Comparison of ENCODE assay signal across 10 cellular contexts in genomic region chr4:38132843-38133662, GRCh38.
DNase-seq lines count a peak whose midpoint lies in the region; ATAC-seq and TF ChIP-seq lines count a peak whose summit lies in the region.
"Had no signal": no experiment of that assay in that cellular context is flagged by ENCODE, and none has a peak within 500 bp of the region (broad histone marks: within the 10 kb centered on the region; RNA-seq: fewer than 3 reads in every experiment).

No MANE protein-coding gene starts in this region.

- no peak overlapping the region for H3K4me2 ChIP-seq in skeletal muscle satellite cell (ENCODE audit: low read length)

- no peak for TF ChIP-seq POLR2A in GM18505 (IDR thresholded peaks at IDR 0.05; ENCODE audit: borderline replicate concordance, extremely low read depth, insufficient read depth, insufficient read length)

- DNase-seq in activated CD4-positive, alpha-beta T cell treated with anti-CD3 and anti-CD28 coated beads, Interleukin-2, amount 10 ng/mL, durations not matched to agents 7 days and 5 days: no peak
- DNase-seq in activated CD4-positive, alpha-beta T cell treated with anti-CD3 and anti-CD28 coated beads, Interleukin-2, amount 50 U/mL, for 1 hour: no peak
- DNase-seq in SJSA1 (ENCODE audit: low read depth in 1 of 2, low spot score in 2 of 2): no peak
- DNase-seq in islet precursor cell: peak; percentile 35
- DNase-seq: NCI-H1048, PC-3 had no signal

- no peak overlapping the region for H3K4me3 ChIP-seq in SJSA1
- H3K4me3 ChIP-seq in skeletal muscle satellite cell (ENCODE audit: low read length): no peak overlapping the region

- ATAC-seq in GM18505 (IDR thresholded peaks at IDR 0.05; ENCODE audit: unreplicated experiment): no peak
- no peak for ATAC-seq in GM18498 (IDR thresholded peaks at IDR 0.05; ENCODE audit: unreplicated experiment)
- no peak for ATAC-seq in GM21619 (IDR thresholded peaks at IDR 0.05; ENCODE audit: unreplicated experiment)
- ATAC-seq: PC-3 had no signal

- peak overlapping the region; percentile 66; the same call in 1 of the 2 replicates for H3K27ac ChIP-seq in SJSA1

- H3K27me3 Mint-ChIP-seq in activated CD4-positive, alpha-beta T cell treated with anti-CD3 and anti-CD28 coated beads, Interleukin-2, amount 10 ng/mL, durations not matched to agents 7 days and 5 days: no peaks in the 10 kb centered on the region

- H3K4me1 Mint-ChIP-seq in activated CD4-positive, alpha-beta T cell treated with anti-CD3 and anti-CD28 coated beads, Interleukin-2, amount 10 ng/mL, durations not matched to agents 7 days and 5 days: peaks cover 77% of the 10 kb centered on the region

- H3K9me3 Mint-ChIP-seq in activated CD4-positive, alpha-beta T cell treated with anti-CD3 and anti-CD28 coated beads, Interleukin-2, amount 10 ng/mL, durations not matched to agents 7 days and 5 days: no peaks in the 10 kb centered on the region

- POLR2A ChIA-PET in activated CD4-positive, alpha-beta T cell treated with anti-CD3 and anti-CD28 coated beads, Interleukin-2, amount 10 ng/mL, durations not matched to agents 7 days and 5 days (lab: Charles Lee): interaction anchor here (0.7 kb wide), 1 partner anchor 33 kb away, joined by 5 read pairs; no protein-coding TSS in a partner anchor

- no peaks in the 10 kb centered on the region for H3K9me3 ChIP-seq in SJSA1 (replicated peaks)
- H3K9me3 ChIP-seq in skeletal muscle satellite cell (replicated peaks; ENCODE audit: low read length): no peaks in the 10 kb centered on the region

- CTCF ChIA-PET in activated CD4-positive, alpha-beta T cell treated with anti-CD3 and anti-CD28 coated beads, Interleukin-2, amount 10 ng/mL, durations not matched to agents 7 days and 5 days (lab: Charles Lee): interaction anchor here (0.6 to 4.8 kb wide), 9 partner anchors 9 to 597 kb away, joined by 3 to 30 read pairs (median 4); no protein-coding TSS in a partner anchor

- peaks cover 77% of the 10 kb centered on the region for H3K36me3 Mint-ChIP-seq in activated CD4-positive, alpha-beta T cell treated with anti-CD3 and anti-CD28 coated beads, Interleukin-2, amount 10 ng/mL, durations not matched to agents 7 days and 5 days (ENCODE audit: low read depth)

- H3K9ac ChIP-seq in skeletal muscle satellite cell (ENCODE audit: low read depth, low read length): peak overlapping the region; percentile 47

- H3K4me3 Mint-ChIP-seq in activated CD4-positive, alpha-beta T cell treated with anti-CD3 and anti-CD28 coated beads, Interleukin-2, amount 10 ng/mL, durations not matched to agents 7 days and 5 days: peak overlapping the region; percentile 20

- H3K36me3 ChIP-seq in SJSA1 (peaks cover 4% of the 10 kb centered on the region), skeletal muscle satellite cell (ENCODE audit: insufficient read depth, low read length) (peaks cover 25% of the 10 kb centered on the region)

- H3K4me1 ChIP-seq in SJSA1 (replicated peaks): peaks cover 27% of the 10 kb centered on the region
- peaks cover 35% of the 10 kb centered on the region for H3K4me1 ChIP-seq in skeletal muscle satellite cell (ENCODE audit: control insufficient read depth, insufficient read depth, low read length)

- H3K27me3 ChIP-seq in SJSA1 (replicated peaks) (no peaks in the 10 kb centered on the region), skeletal muscle satellite cell (ENCODE audit: control insufficient read depth, insufficient read depth, low read length) (no peaks in the 10 kb centered on the region)

- H3K27ac Mint-ChIP-seq in activated CD4-positive, alpha-beta T cell treated with anti-CD3 and anti-CD28 coated beads, Interleukin-2, amount 10 ng/mL, durations not matched to agents 7 days and 5 days: peak overlapping the region; percentile 93
